In the genomic region with DNA sequence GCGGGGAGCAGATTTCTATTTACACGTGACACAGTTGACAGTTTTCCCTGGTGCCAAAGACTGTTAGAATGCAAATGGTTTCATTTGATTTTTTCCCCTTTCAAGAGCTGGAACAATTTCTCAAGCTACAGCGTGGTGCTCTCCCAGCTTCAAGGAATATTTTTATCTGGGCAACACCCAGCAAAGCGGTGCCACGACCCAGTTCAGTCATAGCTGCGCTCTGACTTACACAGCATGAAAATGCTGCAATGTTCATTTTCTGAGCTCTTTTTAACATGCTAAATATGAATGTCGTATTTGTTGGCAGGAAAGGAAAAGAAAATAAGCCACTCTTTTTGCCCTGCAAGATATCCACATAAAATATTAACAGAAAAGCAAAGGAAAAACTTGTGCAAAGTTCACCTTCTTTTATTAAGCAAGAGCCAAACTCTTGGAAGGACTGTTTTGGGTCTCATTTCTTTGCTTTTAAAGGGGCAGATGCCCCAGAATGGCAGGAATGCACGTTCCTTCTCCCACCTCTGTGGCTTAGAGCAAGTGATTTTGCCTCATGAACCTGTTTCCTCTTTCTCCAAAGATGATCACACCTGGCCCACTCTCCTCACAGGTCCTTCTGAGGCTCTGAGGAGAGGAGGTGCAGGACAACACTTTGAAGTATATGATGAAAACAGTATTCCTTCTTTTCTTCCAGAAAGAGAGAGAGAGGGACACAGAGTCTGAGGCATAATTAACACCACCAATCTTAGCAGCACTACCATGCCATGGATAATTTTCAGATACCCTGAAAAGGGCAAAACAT, we compare ENCODE assay signal across 1 cellular context.
TF ChIP-seq lines count a peak whose summit lies in the region.

No MANE protein-coding gene starts in this region.

TF ChIP-seq in neural cell, 6 proteins besides CTCF, POLR2A, EP300 and RAD21 (continued from another document):
- TF ChIP-seq, protein P1, sequence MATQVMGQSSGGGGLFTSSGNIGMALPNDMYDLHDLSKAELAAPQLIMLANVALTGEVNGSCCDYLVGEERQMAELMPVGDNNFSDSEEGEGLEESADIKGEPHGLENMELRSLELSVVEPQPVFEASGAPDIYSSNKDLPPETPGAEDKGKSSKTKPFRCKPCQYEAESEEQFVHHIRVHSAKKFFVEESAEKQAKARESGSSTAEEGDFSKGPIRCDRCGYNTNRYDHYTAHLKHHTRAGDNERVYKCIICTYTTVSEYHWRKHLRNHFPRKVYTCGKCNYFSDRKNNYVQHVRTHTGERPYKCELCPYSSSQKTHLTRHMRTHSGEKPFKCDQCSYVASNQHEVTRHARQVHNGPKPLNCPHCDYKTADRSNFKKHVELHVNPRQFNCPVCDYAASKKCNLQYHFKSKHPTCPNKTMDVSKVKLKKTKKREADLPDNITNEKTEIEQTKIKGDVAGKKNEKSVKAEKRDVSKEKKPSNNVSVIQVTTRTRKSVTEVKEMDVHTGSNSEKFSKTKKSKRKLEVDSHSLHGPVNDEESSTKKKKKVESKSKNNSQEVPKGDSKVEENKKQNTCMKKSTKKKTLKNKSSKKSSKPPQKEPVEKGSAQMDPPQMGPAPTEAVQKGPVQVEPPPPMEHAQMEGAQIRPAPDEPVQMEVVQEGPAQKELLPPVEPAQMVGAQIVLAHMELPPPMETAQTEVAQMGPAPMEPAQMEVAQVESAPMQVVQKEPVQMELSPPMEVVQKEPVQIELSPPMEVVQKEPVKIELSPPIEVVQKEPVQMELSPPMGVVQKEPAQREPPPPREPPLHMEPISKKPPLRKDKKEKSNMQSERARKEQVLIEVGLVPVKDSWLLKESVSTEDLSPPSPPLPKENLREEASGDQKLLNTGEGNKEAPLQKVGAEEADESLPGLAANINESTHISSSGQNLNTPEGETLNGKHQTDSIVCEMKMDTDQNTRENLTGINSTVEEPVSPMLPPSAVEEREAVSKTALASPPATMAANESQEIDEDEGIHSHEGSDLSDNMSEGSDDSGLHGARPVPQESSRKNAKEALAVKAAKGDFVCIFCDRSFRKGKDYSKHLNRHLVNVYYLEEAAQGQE (IDR thresholded peaks at IDR 0.05; ENCODE audit: borderline replicate concordance): no peak
- no peak for TF ChIP-seq POLR2AphosphoS5 (IDR thresholded peaks at IDR 0.05)
